ENCODE assay signal across 15 cellular contexts in genomic region chr4:106676173-106676921, GRCh38.
A peak's percentile ranks its signal among the peaks of the same experiment; 100 is the strongest.
DNase-seq lines count a peak whose midpoint lies in the region; ATAC-seq and TF ChIP-seq lines count a peak whose summit lies in the region.
"Had no signal": no experiment of that assay in that cellular context is flagged by ENCODE, and none has a peak within 500 bp of the region (broad histone marks: within the 10 kb centered on the region; RNA-seq: fewer than 3 reads in every experiment).

No MANE protein-coding gene starts in this region.

- WGBS in gastroesophageal sphincter (ENCODE audit: low coverage in 1 of 2), 2 donors, result 66 to 86% methylated on average over 3 of the region's 3 CpGs

- H2AFZ ChIP-seq in ACC112 (ENCODE audit: low read length, unreplicated experiment), result peak overlapping the region; percentile 50

- H3K36me3 Mint-ChIP-seq in HFFc6 (ENCODE audit: low read depth), result peaks cover 6% of the 10 kb centered on the region; the same call in 1 of the 2 replicates
- H3K36me3 Mint-ChIP-seq: activated naive CD8-positive, alpha-beta T cell treated with anti-CD3 and anti-CD28 coated beads for 36 hours had no signal

- no peaks in the 10 kb centered on the region for H3K79me2 ChIP-seq in ACC112 (ENCODE audit: control insufficient read depth, insufficient read depth, low read length, unreplicated experiment)

- peaks cover 17% of the 10 kb centered on the region for H3K9me3 Mint-ChIP-seq in HFFc6

- H3K27ac ChIP-seq in ACC112 (ENCODE audit: low read depth, low read length) (peak overlapping the region; percentile 54), gastroesophageal sphincter (no peak overlapping the region)

- no peak overlapping the region for H3K4me3 ChIP-seq in ACC112 (ENCODE audit: low read depth, low read length)
- H3K4me3 ChIP-seq in fibroblast of villous mesenchyme (ENCODE audit: low read depth, low read length), result peak overlapping the region; percentile 3
- H3K4me3 ChIP-seq in gastroesophageal sphincter, result no peak overlapping the region

- H3K27me3 Mint-ChIP-seq in HFFc6 (ENCODE audit: insufficient read depth), result peaks cover 1% of the 10 kb centered on the region; the same call in 1 of the 2 replicates
- H3K27me3 Mint-ChIP-seq: activated naive CD8-positive, alpha-beta T cell treated with anti-CD3 and anti-CD28 coated beads for 36 hours; T-helper 17 cell had no signal

- no peak overlapping the region for H3K27ac Mint-ChIP-seq in HFFc6
- H3K27ac Mint-ChIP-seq: activated naive CD8-positive, alpha-beta T cell treated with anti-CD3 and anti-CD28 coated beads for 36 hours; T-helper 17 cell had no signal

- peaks cover 7% of the 10 kb centered on the region; the same call in 1 of the 2 replicates for H3K4me1 Mint-ChIP-seq in HFFc6 (ENCODE audit: low read depth)
- H3K4me1 Mint-ChIP-seq: activated naive CD8-positive, alpha-beta T cell treated with anti-CD3 and anti-CD28 coated beads for 36 hours; T-helper 17 cell had no signal

- ATAC-seq in gastroesophageal sphincter (no peak), HG02840 (IDR thresholded peaks at IDR 0.05; ENCODE audit: low FRiP score, unreplicated experiment) (no peak), GM18858 (IDR thresholded peaks at IDR 0.05; ENCODE audit: unreplicated experiment) (no peak)
- ATAC-seq: PC-3, T-helper 17 cell had no signal

- TF ChIP-seq CTCF in HFFc6 (IDR thresholded peaks at IDR 0.05) (no peak), fibroblast of villous mesenchyme (IDR thresholded peaks at IDR 0.05; ENCODE audit: insufficient read depth, low read depth, low read length) (no peak), gastroesophageal sphincter (IDR thresholded peaks at IDR 0.05) (no peak)

- no peak overlapping the region for H3K4me3 Mint-ChIP-seq in HFFc6
- H3K4me3 Mint-ChIP-seq: activated naive CD8-positive, alpha-beta T cell treated with anti-CD3 and anti-CD28 coated beads for 36 hours; T-helper 17 cell had no signal

- H3K9me3 ChIP-seq in gastroesophageal sphincter, result peaks cover 0 to 6% (median 0%) of the 10 kb centered on the region in 3 donors

- TF ChIP-seq EP300 in gastroesophageal sphincter (IDR thresholded peaks at IDR 0.05), result no peak

- DNase-seq in HFFc6, result peak; percentile 38
- DNase-seq in SIG-M5 (lab: John Stamatoyannopoulos, UW), result peak; percentile 88
- DNase-seq in fibroblast of villous mesenchyme (ENCODE audit: low read depth), result peak; percentile 96
- no peak for DNase-seq in NCI-H1092 (lab: John Stamatoyannopoulos, UW)
- DNase-seq: 8988T; activated CD4-positive, alpha-beta T cell treated with anti-CD3 and anti-CD28 coated beads for 48 hours; activated naive CD8-positive, alpha-beta T cell treated with anti-CD3 and anti-CD28 coated beads for 36 hours; Calu3; NCI-H2227 treated with DMSO at 0.1 percent for 48 hours; PC-3; T-helper 17 cell had no signal

- H3K27me3 ChIP-seq in ACC112 (ENCODE audit: insufficient read depth, low read length), result no peaks in the 10 kb centered on the region
- no peaks in the 10 kb centered on the region for H3K27me3 ChIP-seq in gastroesophageal sphincter

- H3K4me1 ChIP-seq in ACC112 (ENCODE audit: control insufficient read depth, insufficient read depth, low read length, unreplicated experiment) (peaks cover 17% of the 10 kb centered on the region), gastroesophageal sphincter (no peaks in the 10 kb centered on the region)

- TF ChIP-seq POLR2A in gastroesophageal sphincter (IDR thresholded peaks at IDR 0.05), result no peak

- no peaks in the 10 kb centered on the region for H3K36me3 ChIP-seq in ACC112 (ENCODE audit: insufficient read depth, low read length)
- H3K36me3 ChIP-seq in gastroesophageal sphincter, result no peaks in the 10 kb centered on the region
